In the genomic region with DNA sequence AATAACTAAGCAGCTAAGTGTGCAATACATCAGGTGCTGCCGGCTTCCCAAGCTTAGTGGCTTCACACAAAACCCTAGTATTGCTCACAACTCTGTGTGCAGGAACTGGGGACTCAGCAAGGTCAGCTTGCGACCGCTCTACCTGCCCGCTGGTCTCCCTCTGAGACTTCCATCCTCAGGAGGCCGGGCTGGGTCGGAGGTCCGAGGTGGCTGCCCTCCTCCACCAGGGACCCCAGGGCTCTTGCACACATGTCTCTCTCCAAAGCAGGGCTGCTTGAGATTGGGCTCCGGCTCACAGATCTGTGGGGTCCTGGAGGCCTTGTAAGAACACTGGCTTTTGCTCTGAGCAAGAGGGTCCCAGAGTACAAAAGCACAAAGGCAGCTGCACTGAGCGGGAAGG, we compare ENCODE assay signal across 8 cellular contexts. TPM values are rescaled to one million over a fixed set of nuclear protein-coding genes. Genes with fewer than 3 reads are reported as not detected.
"Had no signal": no experiment of that assay in that cellular context is flagged by ENCODE, and none has a peak within 500 bp of the region (broad histone marks: within the 10 kb centered on the region; RNA-seq: fewer than 3 reads in every experiment).

No MANE protein-coding gene starts in this region.

- DNase-seq: GM23248, GOT3, H7, HFFc6, IMR-90 had no signal

- H3K4me3 Mint-ChIP-seq: HFFc6 had no signal

- H3K9me3 ChIP-seq: HAP-1 had no signal

- H3K9ac ChIP-seq: GM23248 had no signal

- H3K36me3 ChIP-seq: HAP-1 had no signal

- H2AFZ ChIP-seq: GM23248 had no signal

- H3K27ac Mint-ChIP-seq: HFFc6 had no signal

- H3K4me3 ChIP-seq: GM23248, HAP-1 had no signal

- H3K4me1 ChIP-seq: HAP-1 had no signal

- ATAC-seq: HCT116 had no signal

- H3K27ac ChIP-seq: GM23248 had no signal

RNA-seq across cellular contexts. Expression of a gene that starts 25.4 kb away (rescaled TPM):
- total RNA-seq: GM23248, HFFc6, IMR-90 had no signal
- polyA plus RNA-seq: GM23248, IMR-90 had no signal

RNA-seq across cellular contexts. Expression of a gene that starts 45.9 kb away (rescaled TPM):
- total RNA-seq: GM23248, HFFc6, HT-29, IMR-90 had no signal
- polyA plus RNA-seq: GM23248, IMR-90 had no signal
